Comparison of ENCODE assay signal across 12 cellular contexts in the genomic region with DNA sequence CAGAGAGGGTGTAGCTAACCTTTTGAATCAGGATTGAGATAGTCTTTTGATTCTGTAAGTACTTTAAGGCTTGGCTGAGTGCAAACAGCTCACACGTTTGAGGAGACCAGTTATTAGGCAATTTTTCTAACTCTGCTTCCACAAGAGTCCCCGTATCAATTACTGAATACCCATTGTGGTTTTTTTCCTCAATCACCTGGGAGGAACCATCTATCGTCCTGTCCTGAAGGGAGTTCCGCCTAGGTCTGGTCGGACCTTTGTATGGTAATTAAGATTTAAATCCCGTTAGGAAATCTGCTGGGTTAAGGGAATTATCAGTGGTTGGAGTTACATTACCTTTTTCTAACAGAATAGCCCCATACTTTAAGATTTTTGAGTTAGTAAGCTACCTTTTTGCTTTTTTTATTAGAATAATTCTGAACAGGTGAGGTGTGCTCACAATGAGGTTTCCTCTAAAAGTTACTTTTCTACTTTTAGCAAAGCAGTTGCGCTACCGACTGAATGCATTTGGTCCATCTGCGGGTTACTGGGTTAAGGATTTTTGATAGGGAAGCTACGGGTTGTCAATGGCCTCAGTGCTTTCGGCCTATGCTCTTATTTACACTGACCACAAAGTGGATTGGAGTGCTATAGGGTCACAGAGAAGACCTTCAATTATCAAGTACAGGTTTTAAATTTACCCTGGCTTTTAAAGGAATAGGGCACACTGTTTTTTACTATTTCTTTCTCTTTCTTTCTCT. TPM values are rescaled to one million over a fixed set of nuclear protein-coding genes. Genes with fewer than 3 reads are reported as not detected.
"Had no signal": no experiment of that assay in that cellular context is flagged by ENCODE, and none has a peak within 500 bp of the region (broad histone marks: within the 10 kb centered on the region; RNA-seq: fewer than 3 reads in every experiment).

No MANE protein-coding gene starts in this region.

RNA-seq across cellular contexts. Expression of a gene that starts 1.7 kb away (rescaled TPM):
- total RNA-seq: subcutaneous adipose tissue, temporal lobe, thoracic aorta, thyroid gland, tibial nerve, transverse colon, upper lobe of right lung, ureter, urinary bladder, uterus, vagina had no signal
- polyA plus RNA-seq: stomach, urinary bladder had no signal
